In genomic region chr12:32115404-32116104, GRCh38 we compare ENCODE assay signal across 8 cellular contexts. TPM values are rescaled to one million over a fixed set of nuclear protein-coding genes. Genes with fewer than 3 reads are reported as not detected.
A peak's percentile ranks its signal among the peaks of the same experiment; 100 is the strongest.
DNase-seq lines count a peak whose midpoint lies in the region; ATAC-seq and TF ChIP-seq lines count a peak whose summit lies in the region.

No MANE protein-coding gene starts in this region.

- H3K4me1 ChIP-seq in testis: no peaks in the 10 kb centered on the region

- no peaks in the 10 kb centered on the region for H3K9me3 ChIP-seq in testis

- no peak overlapping the region for H3K4me3 ChIP-seq in testis

- intact Hi-C loops in left cardiac atrium (cut with DNase I): no loop called here
- intact Hi-C loops in testis (cut with DNase I; ENCODE audit: low total_unique reads): no loop called here

- no peaks in the 10 kb centered on the region for H3K27me3 ChIP-seq in testis

- no peak for TF ChIP-seq POLR2A in testis (IDR thresholded peaks at IDR 0.05)

- 40 to 48% methylated on average over 6 of the region's 6 CpGs for WGBS in testis, 2 donors

- H3K27ac ChIP-seq in VCaP (peak overlapping the region; percentile 72), testis (no peak overlapping the region)

- ATAC-seq in left cardiac atrium: peak; percentile 95 to 99

- DNase-seq in AML-193 (lab: John Stamatoyannopoulos, UW): peak; percentile 95 to 96
- DNase-seq in HT1080 (ENCODE audit: low read depth): peak; percentile 98
- DNase-seq in left cardiac atrium: peak; percentile 91
- peak; percentile 57 for DNase-seq in testis
- DNase-seq in DMS79 (lab: John Stamatoyannopoulos, UW): no peak
- DNase-seq in GM20000 (ENCODE audit: low spot score): no peak
- no peak for DNase-seq in GM19240 (ENCODE audit: insufficient read length, low spot score)

- TF ChIP-seq CTCF in VCaP (conservative IDR thresholded peaks at IDR 0.05) (no peak), testis (IDR thresholded peaks at IDR 0.05) (no peak), GM20000 (IDR thresholded peaks at IDR 0.05; ENCODE audit: extremely low read depth, missing control alignments) (no peak)

- H3K36me3 ChIP-seq in testis (ENCODE audit: low read depth, missing control alignments): no peaks in the 10 kb centered on the region

RNA-seq across cellular contexts. Expression of gene BICD1, which starts 8.9 kb away (rescaled TPM):
- 19.3 and 19.5 TPM in 2 replicates for total RNA-seq in HT1080 (2014; rRNA removed; shearing (Covaris generic))
- 20.0 and 24.3 TPM in 2 replicates for polyA plus RNA-seq in HT1080 (2015; cell fraction: cytosol; rRNA removed)
- 27.3 and 29.0 TPM in 2 replicates for polyA plus RNA-seq in HT1080 (2015; cell fraction: nucleus; rRNA removed)
- total RNA-seq in left cardiac atrium (10 to 100 TPM in 1 of 2 donors, 1 to 10 TPM in 1; 5.6 to 14.6 TPM), testis (10 to 100 TPM; 26.0 to 28.7 TPM)
- 8.4 TPM for polyA plus RNA-seq in testis (ENCODE audit: insufficient read depth, low read depth, low replicate concordance)

Comparison
In these comparisons a context has a peak if more than half of its experiments do, and no peak if none do; other contexts are left out.
1. DNase-seq: peak in AML-193 (2 of 2), HT1080 (single experiment), left cardiac atrium (single experiment) and testis (single experiment); none in DMS79 (single experiment), GM20000 (single experiment) and GM19240 (single experiment).